8 cellular contexts compared by ENCODE assay signal in genomic region chr15:72230197-72231065, GRCh38. TPM values are rescaled to one million over a fixed set of nuclear protein-coding genes. Genes with fewer than 3 reads are reported as not detected.
DNase-seq lines count a peak whose midpoint lies in the region; ATAC-seq and TF ChIP-seq lines count a peak whose summit lies in the region.

No MANE protein-coding gene starts in this region.

- no peaks in the 10 kb centered on the region for H3K9me2 ChIP-seq in OCI-LY1 (ENCODE audit: low read depth, low read length)

- peaks cover 40 to 76% (median 57%) of the 10 kb centered on the region in 4 donors for H3K4me1 Mint-ChIP-seq in CD4-positive, alpha-beta memory T cell

- intact Hi-C loops in CD4-positive, alpha-beta memory T cell (cut with micrococcal nuclease), result loop anchor here (1.0 kb wide), 3 partner anchors 42 to 244 kb away; partner anchors contain the start of genes ARIH1, MYO9A, PARP6 and SENP8

- peak overlapping the region; percentile 66 to 68 for H3K4me3 ChIP-seq in CD4-positive, alpha-beta memory T cell (ENCODE audit: low read length in 2 of 2)
- H3K4me3 ChIP-seq in OCI-LY1 (ENCODE audit: low read depth, low read length, poor library complexity, severe bottlenecking) (peak overlapping the region; percentile 82), epithelial cell of proximal tubule (ENCODE audit: low read depth, low read length) (peak overlapping the region; percentile 76)

- CTCF ChIA-PET in CD4-positive, alpha-beta memory T cell (lab: Charles Lee; ENCODE audit: partially characterized antibody), result interaction anchor here (1.6 to 2.4 kb wide), 3 partner anchors 9 to 43 kb away, joined by 4 to 15 read pairs (median 5); no protein-coding TSS in a partner anchor

- peaks cover 10% of the 10 kb centered on the region for H3F3A ChIP-seq in OCI-LY1 (ENCODE audit: insufficient read depth, low read length)

- peak overlapping the region; percentile 86 to 100 (median 96) for H3K27ac Mint-ChIP-seq in CD4-positive, alpha-beta memory T cell

- no peaks in the 10 kb centered on the region for H3K9me3 Mint-ChIP-seq in CD4-positive, alpha-beta memory T cell

- TF ChIP-seq CTCF in OCI-LY1 (IDR thresholded peaks at IDR 0.05; ENCODE audit: low read length) (no peak), epithelial cell of proximal tubule (conservative IDR thresholded peaks at IDR 0.05; ENCODE audit: low read depth, low read length) (no peak)

- H3K4me1 ChIP-seq in CD4-positive, alpha-beta memory T cell (ENCODE audit: insufficient read depth, low read length), result peaks cover 51% of the 10 kb centered on the region
- peaks cover 49% of the 10 kb centered on the region for H3K4me1 ChIP-seq in OCI-LY1 (ENCODE audit: insufficient read depth, low read length, severe bottlenecking)

- no peak for ATAC-seq in GM18861 (IDR thresholded peaks at IDR 0.05; ENCODE audit: unreplicated experiment)

- peaks cover 44% of the 10 kb centered on the region for H3K79me2 ChIP-seq in OCI-LY1 (ENCODE audit: insufficient read depth, low read length)

- peak overlapping the region; percentile 98 for H3K4me2 ChIP-seq in OCI-LY1 (ENCODE audit: low read length)

- H3K9ac ChIP-seq in OCI-LY1 (ENCODE audit: low read length), result peak overlapping the region; percentile 91

- peaks cover 0 to 26% of the 10 kb centered on the region in 2 donors for H3K36me3 Mint-ChIP-seq in CD4-positive, alpha-beta memory T cell

- H3K27ac ChIP-seq in CD4-positive, alpha-beta memory T cell (ENCODE audit: low read depth, low read length), result peak overlapping the region; percentile 96
- peak overlapping the region; percentile 93 for H3K27ac ChIP-seq in OCI-LY1 (ENCODE audit: low read depth, low read length, poor library complexity, severe bottlenecking)

- no peak overlapping the region for H2AFZ ChIP-seq in OCI-LY1 (ENCODE audit: low read length)

- no peaks in the 10 kb centered on the region for H3K27me3 ChIP-seq in CD4-positive, alpha-beta memory T cell (ENCODE audit: insufficient read depth, low read length)
- H3K27me3 ChIP-seq in OCI-LY1 (ENCODE audit: insufficient read depth, low read length), result no peaks in the 10 kb centered on the region

- no peaks in the 10 kb centered on the region for H3K9me3 ChIP-seq in CD4-positive, alpha-beta memory T cell (ENCODE audit: control insufficient read depth in 1 of 2, low read length in 2 of 2)
- no peaks in the 10 kb centered on the region for H3K9me3 ChIP-seq in OCI-LY1 (ENCODE audit: low read length)

- peaks cover 2% of the 10 kb centered on the region for H3K36me3 ChIP-seq in CD4-positive, alpha-beta memory T cell (ENCODE audit: insufficient read depth, low read length)
- H3K36me3 ChIP-seq in OCI-LY1 (ENCODE audit: insufficient read depth, low read length), result peaks cover 23% of the 10 kb centered on the region; the same call in 1 of the 2 replicates

- DNase-seq in CD4-positive, alpha-beta memory T cell, result peak; percentile 39 to 70 (median 45)
- DNase-seq in HS-27A (ENCODE audit: low read depth), result peak; percentile 81
- peak; percentile 62 for DNase-seq in activated T-cell treated with anti-CD3 and anti-CD28 coated beads, Interleukin-2, amount 50 U/mL, for 1 hour
- DNase-seq in epithelial cell of proximal tubule (ENCODE audit: low read depth), result no peak
- peak; percentile 90 for DNase-seq in mucosa of gallbladder (ENCODE audit: low spot score)
- DNase-seq in stimulated activated CD8-positive, alpha-beta memory T cell treated with anti-CD3 and anti-CD28 coated beads, Interleukin-4, amount 100 ng/mL, for 4 hours (ENCODE audit: low read depth in 2 of 2, low spot score in 1 of 2), result peak; percentile 64 to 71

- H3K4me3 Mint-ChIP-seq in CD4-positive, alpha-beta memory T cell, result peak overlapping the region; percentile 95 to 99 (median 98)

- peaks cover 0 to 4% of the 10 kb centered on the region in 2 donors for H3K27me3 Mint-ChIP-seq in CD4-positive, alpha-beta memory T cell

- H4K20me1 ChIP-seq in OCI-LY1 (ENCODE audit: insufficient read depth, low read length), result no peaks in the 10 kb centered on the region

- POLR2A ChIA-PET in CD4-positive, alpha-beta memory T cell (lab: Charles Lee; ENCODE audit: partially characterized antibody), result interaction anchor here (0.6 to 5.0 kb wide), 15 partner anchors 8 to 300 kb away, joined by 3 to 39 read pairs (median 6); partner anchors contain the start of genes ARIH1, GRAMD2A, HEXA and MYO9A

RNA-seq across cellular contexts. Expression of gene PKM, which starts 0.6 kb away (rescaled TPM):
- total RNA-seq in CD4-positive, alpha-beta memory T cell, result 100 to 1,000 TPM; 378 to 383 TPM
- polyA plus RNA-seq in CD4-positive, alpha-beta memory T cell, result 100 to 1,000 TPM; 440 to 658 TPM
- total RNA-seq in epithelial cell of proximal tubule (1,902 and 2,237 TPM in 2 replicates), mucosa of gallbladder (780 TPM)

RNA-seq across cellular contexts. Expression of gene GRAMD2A, which starts 32.8 kb away (rescaled TPM):
- total RNA-seq in CD4-positive, alpha-beta memory T cell, result not detected
- polyA plus RNA-seq in CD4-positive, alpha-beta memory T cell, result not detected
- 1.8 and 5.0 TPM in 2 replicates for total RNA-seq in epithelial cell of proximal tubule
- total RNA-seq in mucosa of gallbladder, result 0.55 TPM

RNA-seq across cellular contexts. Expression of gene PARP6, which starts 41.9 kb away (rescaled TPM):
- total RNA-seq in CD4-positive, alpha-beta memory T cell, result 100 to 1,000 TPM; 111 TPM
- 10 to 100 TPM in 1 of 2 donors, 1 to 10 TPM in 1; 7.5 to 34.0 TPM for polyA plus RNA-seq in CD4-positive, alpha-beta memory T cell
- total RNA-seq in epithelial cell of proximal tubule (14.7 and 16.0 TPM in 2 replicates), mucosa of gallbladder (71.3 TPM)
